ENCODE assay signal across 21 cellular contexts in the genomic region with DNA sequence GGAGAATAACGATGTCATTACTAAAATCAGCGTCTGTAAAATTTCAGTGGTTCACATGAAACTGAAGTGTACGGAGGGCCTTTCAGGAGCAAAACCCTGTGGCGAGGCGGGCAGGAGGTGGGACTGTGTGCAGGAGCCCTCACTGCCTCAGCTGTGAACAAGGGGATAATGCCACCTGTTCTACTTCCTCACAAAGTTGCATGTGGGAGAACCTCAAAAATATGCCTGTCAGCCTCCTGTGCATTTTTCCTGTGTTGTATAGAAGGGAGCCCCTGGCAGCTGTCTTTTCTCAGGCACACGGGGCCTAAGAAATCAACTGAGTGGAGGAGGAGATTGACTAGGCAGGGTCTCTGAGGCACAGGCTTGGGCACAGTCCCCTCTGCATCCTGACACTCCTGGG. TPM values are rescaled to one million over a fixed set of nuclear protein-coding genes. Genes with fewer than 3 reads are reported as not detected.
"Had no signal": no experiment of that assay in that cellular context is flagged by ENCODE, and none has a peak within 500 bp of the region (broad histone marks: within the 10 kb centered on the region; RNA-seq: fewer than 3 reads in every experiment).

No MANE protein-coding gene starts in this region.

- H3K4me3 Mint-ChIP-seq: activated naive CD8-positive, alpha-beta T cell; immature natural killer cell; naive thymus-derived CD8-positive, alpha-beta T cell had no signal

- H3K4me3 ChIP-seq: hepatocyte, left lung, lung, ovary, psoas muscle, stomach, suprapubic skin, tibial nerve had no signal

- H3K4me1 Mint-ChIP-seq: immature natural killer cell; naive thymus-derived CD8-positive, alpha-beta T cell had no signal

- ATAC-seq: left lung; naive thymus-derived CD8-positive, alpha-beta T cell; psoas muscle; right cardiac atrium had no signal

- H3K27me3 Mint-ChIP-seq: activated naive CD8-positive, alpha-beta T cell; naive thymus-derived CD8-positive, alpha-beta T cell had no signal

- H3K9me3 ChIP-seq: left lung, ovary, psoas muscle, stomach, suprapubic skin, tibial nerve had no signal

- H3K27ac Mint-ChIP-seq: activated naive CD8-positive, alpha-beta T cell; immature natural killer cell had no signal

- H3K4me2 ChIP-seq: hepatocyte had no signal

- H3K27me3 ChIP-seq: hepatocyte, left lung, ovary, stomach, suprapubic skin, tibial nerve had no signal

- DNase-seq: activated CD4-positive, alpha-beta T cell treated with anti-CD3 and anti-CD28 coated beads for 4 hours; activated T-cell treated with anti-CD3 and anti-CD28 coated beads, Interleukin-2, amount 50 U/mL, for 1 hour; amniotic stem cell; effector CD4-positive, alpha-beta T cell; foreskin melanocyte; glutamatergic neuron; immature natural killer cell; kidney glomerular epithelial cell; left lung; naive thymus-derived CD8-positive, alpha-beta T cell; ovary; psoas muscle; right cardiac atrium; stimulated activated CD4-positive, alpha-beta T cell treated with anti-CD3 and anti-CD28 coated beads, Interleukin-1b, Interleukin-23, amount 100 ng/mL, for 48 hours; stomach; T-helper 1 cell had no signal

- H2AFZ ChIP-seq: hepatocyte had no signal

- H3K4me1 ChIP-seq: stomach had no signal

- H3K36me3 ChIP-seq: ovary had no signal

- H3K27ac ChIP-seq: hepatocyte, left lung, ovary, psoas muscle, stomach, suprapubic skin, tibial nerve had no signal

- H3K36me3 Mint-ChIP-seq: immature natural killer cell had no signal

- H3K79me2 ChIP-seq: hepatocyte had no signal

- H3K9me3 Mint-ChIP-seq: immature natural killer cell; naive thymus-derived CD8-positive, alpha-beta T cell had no signal

RNA-seq across cellular contexts. Expression of a gene that starts 43.0 kb away (rescaled TPM):
- polyA plus RNA-seq: hepatocyte, immature natural killer cell had no signal
